1 cellular context compared by ENCODE assay signal in genomic region chr17:77210331-77210730, GRCh38.
TF ChIP-seq lines count a peak whose summit lies in the region.

No MANE protein-coding gene starts in this region.

TF ChIP-seq in GM23338, 12 proteins besides CTCF, POLR2A, EP300 and RAD21 (continued from another document):
- TF ChIP-seq ZNF462 (CRISPR knock-in tag; IDR thresholded peaks at IDR 0.05) (no peak), CREB1 (CRISPR knock-in tag; IDR thresholded peaks at IDR 0.05; ENCODE audit: low read depth) (no peak), ZNF114 (CRISPR knock-in tag; IDR thresholded peaks at IDR 0.05) (no peak), STAT1 (IDR thresholded peaks at IDR 0.05; ENCODE audit: unreplicated experiment) (no peak), JUNB (IDR thresholded peaks at IDR 0.05; ENCODE audit: unreplicated experiment) (no peak), POLR2AphosphoS5 (IDR thresholded peaks at IDR 0.05; ENCODE audit: low read depth) (no peak), EZH2 (IDR thresholded peaks at IDR 0.05; ENCODE audit: low read depth, unreplicated experiment) (no peak)
- TF ChIP-seq, protein P1, sequence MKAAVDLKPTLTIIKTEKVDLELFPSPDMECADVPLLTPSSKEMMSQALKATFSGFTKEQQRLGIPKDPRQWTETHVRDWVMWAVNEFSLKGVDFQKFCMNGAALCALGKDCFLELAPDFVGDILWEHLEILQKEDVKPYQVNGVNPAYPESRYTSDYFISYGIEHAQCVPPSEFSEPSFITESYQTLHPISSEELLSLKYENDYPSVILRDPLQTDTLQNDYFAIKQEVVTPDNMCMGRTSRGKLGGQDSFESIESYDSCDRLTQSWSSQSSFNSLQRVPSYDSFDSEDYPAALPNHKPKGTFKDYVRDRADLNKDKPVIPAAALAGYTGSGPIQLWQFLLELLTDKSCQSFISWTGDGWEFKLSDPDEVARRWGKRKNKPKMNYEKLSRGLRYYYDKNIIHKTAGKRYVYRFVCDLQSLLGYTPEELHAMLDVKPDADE (IDR thresholded peaks at IDR 0.05) = no peak
